1 cellular context compared by ENCODE assay signal in genomic region chr15:58111718-58112104, GRCh38.
TF ChIP-seq lines count a peak whose summit lies in the region.

No MANE protein-coding gene starts in this region.

TF ChIP-seq in K562, 482 proteins besides CTCF, POLR2A, EP300 and RAD21 (continued from another document and continues in another):
- TF ChIP-seq AFF1 (IDR thresholded peaks at IDR 0.05; ENCODE audit: low read depth in 1 of 2, partially characterized antibody in 2 of 2): peak in 1 of 2 experiments; percentile 17
- TF ChIP-seq JUN (IDR thresholded peaks at IDR 0.05; ENCODE audit: borderline replicate concordance, low read depth, low read length): no peak
- TF ChIP-seq JUN (CRISPR knock-in tag; IDR thresholded peaks at IDR 0.05; ENCODE audit: borderline replicate concordance): no peak
- no peak for TF ChIP-seq ZNF277 (CRISPR knock-in tag; IDR thresholded peaks at IDR 0.05; ENCODE audit: borderline replicate concordance)
- no peak for TF ChIP-seq BHLHE40 (IDR thresholded peaks at IDR 0.05; ENCODE audit: low read length)
- no peak for TF ChIP-seq ILK (tag; IDR thresholded peaks at IDR 0.05; ENCODE audit: borderline replicate concordance, low read depth)
- TF ChIP-seq NFE2 (IDR thresholded peaks at IDR 0.05; ENCODE audit: low read depth): peak; percentile 74
- TF ChIP-seq ZFP30 (CRISPR knock-in tag; IDR thresholded peaks at IDR 0.05; ENCODE audit: borderline replicate concordance): no peak
- TF ChIP-seq GATAD2B (IDR thresholded peaks at IDR 0.05; ENCODE audit: borderline replicate concordance): peak; percentile 16; the same call in 1 of the 2 replicates
- TF ChIP-seq L3MBTL2 (IDR thresholded peaks at IDR 0.05): 0 out of 2 replicates have a peak, but pooled peaks have one; percentile 21
- TF ChIP-seq PTBP1 (IDR thresholded peaks at IDR 0.05; ENCODE audit: low read depth, low read length): no peak
- no peak for TF ChIP-seq NR2C2 (CRISPR knock-in tag; IDR thresholded peaks at IDR 0.05)
- peak; percentile 42; the same call in 1 of the 2 replicates for TF ChIP-seq NR2C2 (tag; IDR thresholded peaks at IDR 0.05)
- TF ChIP-seq MEF2D (tag; conservative IDR thresholded peaks at IDR 0.05; ENCODE audit: low read depth): no peak
- TF ChIP-seq SMARCA5 (IDR thresholded peaks at IDR 0.05): no peak
- no peak for TF ChIP-seq KHSRP (IDR thresholded peaks at IDR 0.05)
- TF ChIP-seq POLR2AphosphoS5 (IDR thresholded peaks at IDR 0.05; ENCODE audit: control insufficient read depth, insufficient read depth, low read depth, low read length): peak; percentile 60; the same call in 1 of the 2 replicates
- TF ChIP-seq TRIM28 (IDR thresholded peaks at IDR 0.05): peak; percentile 18; the same call in 1 of the 2 replicates
- TF ChIP-seq PCBP1 (IDR thresholded peaks at IDR 0.05; ENCODE audit: low read depth, low read length, poor library complexity, severe bottlenecking): no peak
- 0 out of 2 replicates have a peak, but pooled peaks have one; percentile 66 for TF ChIP-seq DNMT1 (IDR thresholded peaks at IDR 0.05)
- no peak for TF ChIP-seq ZBTB26 (CRISPR knock-in tag; IDR thresholded peaks at IDR 0.05)
- no peak for TF ChIP-seq ID3 (CRISPR knock-in tag; IDR thresholded peaks at IDR 0.05)
- TF ChIP-seq ID3 (tag; IDR thresholded peaks at IDR 0.05): 0 out of 2 replicates have a peak, but pooled peaks have one; percentile 22
- no peak for TF ChIP-seq BCL6 (CRISPR knock-in tag; IDR thresholded peaks at IDR 0.05)
- TF ChIP-seq EP400 (IDR thresholded peaks at IDR 0.05): no peak; the same call in 1 of the 2 replicates
- peak; percentile 22; the same call in 1 of the 2 replicates for TF ChIP-seq VEZF1 (CRISPR knock-in tag; IDR thresholded peaks at IDR 0.05)
- TF ChIP-seq ZMIZ1 (IDR thresholded peaks at IDR 0.05; ENCODE audit: low read depth in 2 of 2, low read length in 2 of 2): peak in 1 of 2 experiments; percentile 59; a peak in 1 of 4 replicates
- TF ChIP-seq TBP (optimal IDR thresholded peaks at IDR 0.05; ENCODE audit: low read depth, low read length): peak; percentile 75
- no peak for TF ChIP-seq FOXJ2 (tag; IDR thresholded peaks at IDR 0.05)
- peak; percentile 54 for TF ChIP-seq MTA2 (IDR thresholded peaks at IDR 0.05; ENCODE audit: low read depth)
- TF ChIP-seq ZNF398 (CRISPR knock-in tag; IDR thresholded peaks at IDR 0.05): no peak
- TF ChIP-seq PRDM10 (IDR thresholded peaks at IDR 0.05; ENCODE audit: partially characterized antibody): peak; percentile 6
- TF ChIP-seq SUPT5H (IDR thresholded peaks at IDR 0.05): 0 out of 2 replicates have a peak, but pooled peaks have one; percentile 38
- no peak for TF ChIP-seq SIX5 (IDR thresholded peaks at IDR 0.05; ENCODE audit: borderline replicate concordance in 1 of 2, insufficient read depth in 1 of 2, low read depth in 1 of 2, low read length in 2 of 2)
- no peak for TF ChIP-seq ATF3 (IDR thresholded peaks at IDR 0.05)
- no peak for TF ChIP-seq ATF3 (CRISPR knock-in tag; conservative IDR thresholded peaks at IDR 0.05)
- TF ChIP-seq FOXM1 (IDR thresholded peaks at IDR 0.05; ENCODE audit: low read depth): 0 out of 2 replicates have a peak, but pooled peaks have one; percentile 12
- no peak for TF ChIP-seq FOXM1 (CRISPR knock-in tag; IDR thresholded peaks at IDR 0.05; ENCODE audit: low read depth)
- TF ChIP-seq ETV5 (CRISPR knock-in tag; IDR thresholded peaks at IDR 0.05; ENCODE audit: low read depth): peak; percentile 80
- peak; percentile 35 for TF ChIP-seq RBBP5 (IDR thresholded peaks at IDR 0.05; ENCODE audit: borderline replicate concordance, insufficient read depth, low read length, poor library complexity, severe bottlenecking)
- TF ChIP-seq KDM1A (IDR thresholded peaks at IDR 0.05): no peak
- no peak for TF ChIP-seq RFX7 (CRISPR knock-in tag; IDR thresholded peaks at IDR 0.05)
- peak; percentile 59 for TF ChIP-seq TEAD4 (IDR thresholded peaks at IDR 0.05; ENCODE audit: low read length)
- TF ChIP-seq TEAD4 (CRISPR knock-in tag; IDR thresholded peaks at IDR 0.05; ENCODE audit: borderline replicate concordance): no peak
- peak; percentile 53; the same call in 1 of the 2 replicates for TF ChIP-seq HES1 (IDR thresholded peaks at IDR 0.05; ENCODE audit: low read depth)
